ENCODE assay signal across 1 cellular context in the genomic region with DNA sequence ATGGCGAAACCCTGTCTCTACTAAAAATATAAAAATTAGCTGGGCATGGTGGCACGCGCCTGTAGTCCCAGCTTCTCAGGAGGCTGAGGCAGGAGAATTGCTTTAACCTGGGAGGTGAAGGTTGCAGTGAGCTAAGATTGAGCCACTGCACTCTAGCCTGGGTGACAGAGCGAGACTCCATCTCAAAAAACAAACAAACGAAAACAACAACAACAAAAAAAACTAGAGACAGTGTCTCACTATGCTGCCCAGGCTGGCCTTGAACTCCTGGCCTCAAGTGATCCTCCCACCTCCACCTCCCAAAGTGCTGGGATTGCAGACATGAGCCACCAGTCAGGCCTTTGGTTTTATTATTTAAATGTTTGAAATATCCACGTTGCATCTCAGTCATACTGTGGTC.
TF ChIP-seq lines count a peak whose summit lies in the region.

No MANE protein-coding gene starts in this region.

TF ChIP-seq in HepG2, 621 proteins besides CTCF, POLR2A, EP300 and RAD21:
- TF ChIP-seq ZMYM2 (CRISPR knock-in tag; IDR thresholded peaks at IDR 0.05) (0 out of 2 replicates have a peak, but pooled peaks have one; percentile 38), KLF16 (CRISPR knock-in tag; IDR thresholded peaks at IDR 0.05) (0 out of 4 replicates have a peak, but pooled peaks of 1 of the 2 experiments have one; percentile 7), ZMYM3 (CRISPR knock-in tag; IDR thresholded peaks at IDR 0.05) (0 out of 2 replicates have a peak, but pooled peaks have one; percentile 13), SP5 (CRISPR knock-in tag; IDR thresholded peaks at IDR 0.05; ENCODE audit: borderline replicate concordance, low read depth) (peak; percentile 49; the same call in 1 of the 2 replicates), RARA (CRISPR knock-in tag; IDR thresholded peaks at IDR 0.05) (peak; percentile 72), FOXP1 (IDR thresholded peaks at IDR 0.05) (peak; percentile 68; the same call in 1 of the 2 replicates), FOXP1 (CRISPR knock-in tag; IDR thresholded peaks at IDR 0.05) (peak; percentile 81), NR2F6 (IDR thresholded peaks at IDR 0.05) (peak; percentile 21), NR2F6 (CRISPR knock-in tag; IDR thresholded peaks at IDR 0.05) (peak; percentile 40; the same call in 1 of the 2 replicates), ZNF121 (CRISPR knock-in tag; IDR thresholded peaks at IDR 0.05) (peak; percentile 96), HDAC1 (CRISPR knock-in tag; IDR thresholded peaks at IDR 0.05) (0 out of 2 replicates have a peak, but pooled peaks have one; percentile 22), HNF4A (CRISPR knock-in tag; IDR thresholded peaks at IDR 0.05) (peak; percentile 36; the same call in 1 of the 2 replicates)
- TF ChIP-seq, protein P1, sequence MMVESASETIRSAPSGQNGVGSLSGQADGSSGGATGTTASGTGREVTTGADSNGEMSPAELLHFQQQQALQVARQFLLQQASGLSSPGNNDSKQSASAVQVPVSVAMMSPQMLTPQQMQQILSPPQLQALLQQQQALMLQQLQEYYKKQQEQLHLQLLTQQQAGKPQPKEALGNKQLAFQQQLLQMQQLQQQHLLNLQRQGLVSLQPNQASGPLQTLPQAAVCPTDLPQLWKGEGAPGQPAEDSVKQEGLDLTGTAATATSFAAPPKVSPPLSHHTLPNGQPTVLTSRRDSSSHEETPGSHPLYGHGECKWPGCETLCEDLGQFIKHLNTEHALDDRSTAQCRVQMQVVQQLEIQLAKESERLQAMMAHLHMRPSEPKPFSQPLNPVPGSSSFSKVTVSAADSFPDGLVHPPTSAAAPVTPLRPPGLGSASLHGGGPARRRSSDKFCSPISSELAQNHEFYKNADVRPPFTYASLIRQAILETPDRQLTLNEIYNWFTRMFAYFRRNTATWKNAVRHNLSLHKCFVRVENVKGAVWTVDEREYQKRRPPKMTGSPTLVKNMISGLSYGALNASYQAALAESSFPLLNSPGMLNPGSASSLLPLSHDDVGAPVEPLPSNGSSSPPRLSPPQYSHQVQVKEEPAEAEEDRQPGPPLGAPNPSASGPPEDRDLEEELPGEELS (CRISPR knock-in tag; IDR thresholded peaks at IDR 0.05), result peak; percentile 75
TF ChIP-seq in HepG2: peak in this region for 11; not testable (repeated sequence) for 610.
